In the genomic region with DNA sequence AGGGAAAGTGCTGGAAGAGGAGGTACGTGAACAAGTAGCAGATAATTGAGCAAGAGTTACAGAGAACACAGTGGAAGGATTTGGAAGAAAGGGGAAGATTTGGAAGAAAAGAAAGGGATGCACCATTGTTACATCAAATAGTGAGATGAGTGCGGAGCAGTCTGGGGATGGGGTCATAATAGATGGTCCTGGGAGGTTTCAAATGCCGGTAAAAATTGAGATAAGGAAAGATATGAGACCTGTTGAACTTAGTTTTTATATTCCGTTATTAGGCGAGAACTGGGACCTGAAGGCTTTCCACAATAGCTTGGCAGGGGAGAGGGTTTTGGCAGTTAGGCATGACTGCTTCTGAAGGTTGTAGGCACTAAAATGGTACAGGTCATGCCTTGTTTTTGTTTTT, we compare ENCODE assay signal across 19 cellular contexts.
"Had no signal": no experiment of that assay in that cellular context is flagged by ENCODE, and none has a peak within 500 bp of the region (broad histone marks: within the 10 kb centered on the region; RNA-seq: fewer than 3 reads in every experiment).

No MANE protein-coding gene starts in this region.

- H3K36me3 ChIP-seq: brain microvascular endothelial cell, thoracic aorta had no signal

- H3K27me3 ChIP-seq: brain microvascular endothelial cell, foreskin keratinocyte, upper lobe of right lung had no signal

- H3K9me3 Mint-ChIP-seq: activated naive CD8-positive, alpha-beta T cell treated with anti-CD3 and anti-CD28 coated beads, Interleukin-2, amount 10 ng/mL, durations not matched to agents 7 days and 5 days; activated T-cell treated with anti-CD3 and anti-CD28 coated beads, Interleukin-2, amount 50 U/mL, for 24 hours had no signal

- H3K4me3 Mint-ChIP-seq: activated naive CD8-positive, alpha-beta T cell treated with anti-CD3 and anti-CD28 coated beads, Interleukin-2, amount 10 ng/mL, durations not matched to agents 7 days and 5 days; activated T-cell treated with anti-CD3 and anti-CD28 coated beads, Interleukin-2, amount 50 U/mL, for 24 hours had no signal

- DNase-seq: activated CD4-positive, alpha-beta T cell treated with anti-CD3 and anti-CD28 coated beads, Interleukin-2, amount 50 U/mL, for 48 hours; activated gamma-delta T cell; activated naive CD8-positive, alpha-beta T cell treated with anti-CD3 and anti-CD28 coated beads, Interleukin-2, amount 10 ng/mL, durations not matched to agents 7 days and 5 days; activated T-cell treated with anti-CD3 and anti-CD28 coated beads, Interleukin-2, amount 50 U/mL, for 24 hours; anterior cingulate cortex; brain microvascular endothelial cell; cortex of kidney; effector CD4-positive, alpha-beta T cell; foreskin keratinocyte; head of caudate nucleus; nucleus accumbens; posterior cingulate gyrus; retina; stimulated activated CD4-positive, alpha-beta T cell treated with anti-CD3 and anti-CD28 coated beads, Interleukin-12 subunit alpha, Interleukin-12 subunit beta, amount 100 ng/mL, for 4 hours; stimulated activated CD4-positive, alpha-beta T cell treated with anti-CD3 and anti-CD28 coated beads, Interleukin-2, amount 100 ng/mL, for 24 hours; T-helper 9 cell; upper lobe of right lung had no signal

- H3K27ac Mint-ChIP-seq: activated naive CD8-positive, alpha-beta T cell treated with anti-CD3 and anti-CD28 coated beads, Interleukin-2, amount 10 ng/mL, durations not matched to agents 7 days and 5 days had no signal

- H3K4me3 ChIP-seq: thoracic aorta, upper lobe of right lung had no signal

- H3K27ac ChIP-seq: brain microvascular endothelial cell, foreskin keratinocyte, thoracic aorta, upper lobe of right lung had no signal

- ATAC-seq: activated CD4-positive, CD25-positive, alpha-beta regulatory T cell treated with anti-CD3 and anti-CD28 coated beads, Interleukin-2, amount 50 U/mL, for 24 hours; foreskin keratinocyte; upper lobe of right lung had no signal

- H3K9me3 ChIP-seq: thoracic aorta, upper lobe of right lung had no signal

- H3K27me3 Mint-ChIP-seq: activated naive CD8-positive, alpha-beta T cell treated with anti-CD3 and anti-CD28 coated beads, Interleukin-2, amount 10 ng/mL, durations not matched to agents 7 days and 5 days; activated T-cell treated with anti-CD3 and anti-CD28 coated beads, Interleukin-2, amount 50 U/mL, for 24 hours had no signal
